In genomic region chr10:28922127-28922526, GRCh38 we compare ENCODE assay signal across 16 cellular contexts.
DNase-seq lines count a peak whose midpoint lies in the region; TF ChIP-seq lines count a peak whose summit lies in the region.
"Had no signal": no experiment of that assay in that cellular context is flagged by ENCODE, and none has a peak within 500 bp of the region (broad histone marks: within the 10 kb centered on the region; RNA-seq: fewer than 3 reads in every experiment).

No MANE protein-coding gene starts in this region.

- no peak for TF ChIP-seq CTCF in HFFc6 (IDR thresholded peaks at IDR 0.05)
- TF ChIP-seq CTCF in MCF 10A (IDR thresholded peaks at IDR 0.05; ENCODE audit: unreplicated experiment), result no peak

- POLR2A ChIA-PET in MCF 10A (lab: Yijun Ruan, JAX), result no interaction called here

- H3K27ac Mint-ChIP-seq in HFFc6 (no peak overlapping the region), MCF 10A (ENCODE audit: low read depth, unreplicated experiment) (no peak overlapping the region)
- H3K27ac Mint-ChIP-seq: activated CD4-positive, alpha-beta T cell treated with anti-CD3 and anti-CD28 coated beads, Interleukin-2, amount 10 ng/mL, durations not matched to agents 24 days and 14 days; CD4-positive, alpha-beta memory T cell had no signal

- H3K4me1 Mint-ChIP-seq in HFFc6 (ENCODE audit: low read depth) (peaks cover 9% of the 10 kb centered on the region; the same call in 1 of the 2 replicates), MCF 10A (ENCODE audit: insufficient read depth, unreplicated experiment) (no peaks in the 10 kb centered on the region)
- H3K4me1 Mint-ChIP-seq: activated CD4-positive, alpha-beta T cell treated with anti-CD3 and anti-CD28 coated beads, Interleukin-2, amount 10 ng/mL, durations not matched to agents 24 days and 14 days; CD4-positive, alpha-beta memory T cell had no signal

- DNase-seq in AG08395 (ENCODE audit: low spot score) (peak; percentile 43), HFFc6 (peak; percentile 11), astrocyte of the hippocampus (ENCODE audit: low read depth, low spot score) (peak; percentile 48), iPS-NIHi7 (ENCODE audit: extremely low spot score) (peak; percentile 43), MCF 10A (ENCODE audit: unreplicated experiment) (no peak), DMS153 treated with DMSO at 0.1 percent for 48 hours (lab: John Stamatoyannopoulos, UW; ENCODE audit: unreplicated experiment) (no peak)
- DNase-seq in activated T-cell treated with anti-CD3 and anti-CD28 coated beads, Interleukin-2, amount 50 U/mL, for 1 hour, result no peak
- DNase-seq in activated T-cell treated with anti-CD3 and anti-CD28 coated beads, Interleukin-2, amount 50 U/mL, for 48 hours, result no peak
- DNase-seq: activated CD4-positive, alpha-beta T cell treated with anti-CD3 and anti-CD28 coated beads, Interleukin-2, amount 10 ng/mL, durations not matched to agents 24 days and 14 days; activated CD8-positive, alpha-beta memory T cell treated with anti-CD3 and anti-CD28 coated beads, Interleukin-2, amount 50 U/mL, for 48 hours; anterior cingulate cortex; CD4-positive, alpha-beta memory T cell; foreskin fibroblast; NCI-H1092 treated with DMSO at 0.1 percent for 48 hours; sigmoid colon; upper lobe of right lung had no signal

- intact Hi-C loops in MCF 10A (cut with micrococcal nuclease), result no loop called here

- H3K27me3 Mint-ChIP-seq in HFFc6 (ENCODE audit: insufficient read depth) (peaks cover 12% of the 10 kb centered on the region), MCF 10A (ENCODE audit: insufficient read depth, unreplicated experiment) (no peaks in the 10 kb centered on the region)

- H3K4me3 Mint-ChIP-seq in HFFc6 (no peak overlapping the region), MCF 10A (ENCODE audit: unreplicated experiment) (no peak overlapping the region)
- H3K4me3 Mint-ChIP-seq: activated CD4-positive, alpha-beta T cell treated with anti-CD3 and anti-CD28 coated beads, Interleukin-2, amount 10 ng/mL, durations not matched to agents 24 days and 14 days; CD4-positive, alpha-beta memory T cell had no signal

- CTCF ChIA-PET in MCF 10A (lab: Yijun Ruan, JAX), result interaction anchor here (0.5 kb wide), 1 partner anchor 532 kb away, joined by 3 read pairs; no protein-coding TSS in a partner anchor

- BruUV-seq in MCF 10A (replicated peaks; lab: Mats Ljungman, UMichigan), result no TSS peak

- H3K9me3 Mint-ChIP-seq in HFFc6 (peaks cover 7% of the 10 kb centered on the region; the same call in 1 of the 2 replicates), MCF 10A (ENCODE audit: unreplicated experiment) (peaks cover 8% of the 10 kb centered on the region)
- H3K9me3 Mint-ChIP-seq: activated CD4-positive, alpha-beta T cell treated with anti-CD3 and anti-CD28 coated beads, Interleukin-2, amount 10 ng/mL, durations not matched to agents 24 days and 14 days; CD4-positive, alpha-beta memory T cell had no signal

- H3K36me3 Mint-ChIP-seq in HFFc6 (ENCODE audit: low read depth), result no peaks in the 10 kb centered on the region
- no peaks in the 10 kb centered on the region for H3K36me3 Mint-ChIP-seq in MCF 10A (ENCODE audit: insufficient read depth, unreplicated experiment)
- H3K36me3 Mint-ChIP-seq: CD4-positive, alpha-beta memory T cell had no signal

Comparison
In these comparisons a context has a peak if more than half of its experiments do, and no peak if none do; other contexts are left out.
1. DNase-seq: peak in AG08395 (single experiment), HFFc6 (single experiment), astrocyte of the hippocampus (single experiment) and iPS-NIHi7 (single experiment); none in activated T-cell treated with anti-CD3 and anti-CD28 coated beads, Interleukin-2, amount 50 U/mL, for 1 hour (single experiment), activated T-cell treated with anti-CD3 and anti-CD28 coated beads, Interleukin-2, amount 50 U/mL, for 48 hours (0 of 2), MCF 10A (single experiment) and DMS153 treated with DMSO at 0.1 percent for 48 hours (single experiment).